1 cellular context compared by ENCODE assay signal in genomic region chr10:122307669-122308486, GRCh38.
TF ChIP-seq lines count a peak whose summit lies in the region.

No MANE protein-coding gene starts in this region.

TF ChIP-seq in WTC11, 78 proteins besides CTCF, POLR2A, EP300 and RAD21 (continued from another document):
- TF ChIP-seq FOXP4 (CRISPR knock-in tag; IDR thresholded peaks at IDR 0.05), result no peak
- TF ChIP-seq E2F4 (CRISPR knock-in tag; IDR thresholded peaks at IDR 0.05; ENCODE audit: borderline replicate concordance, low read depth), result no peak
- TF ChIP-seq ZNF281 (CRISPR knock-in tag; IDR thresholded peaks at IDR 0.05), result no peak
- TF ChIP-seq ZNF138 (CRISPR knock-in tag; conservative IDR thresholded peaks at IDR 0.05), result no peak
- TF ChIP-seq AFF4 (CRISPR knock-in tag; IDR thresholded peaks at IDR 0.05; ENCODE audit: borderline replicate concordance), result no peak
- no peak for TF ChIP-seq ZMAT4 (CRISPR knock-in tag; IDR thresholded peaks at IDR 0.05)
- TF ChIP-seq ZNF425 (CRISPR knock-in tag; conservative IDR thresholded peaks at IDR 0.05), result no peak
